18 cellular contexts compared by ENCODE assay signal in genomic region chr6:106199331-106199730, GRCh38.
DNase-seq lines count a peak whose midpoint lies in the region; ATAC-seq and TF ChIP-seq lines count a peak whose summit lies in the region.
"Had no signal": no experiment of that assay in that cellular context is flagged by ENCODE, and none has a peak within 500 bp of the region (broad histone marks: within the 10 kb centered on the region; RNA-seq: fewer than 3 reads in every experiment).

No MANE protein-coding gene starts in this region.

- H3K4me1 ChIP-seq in ACC112 (ENCODE audit: control insufficient read depth, insufficient read depth, low read length, unreplicated experiment) = peaks cover 26% of the 10 kb centered on the region

- H3K79me2 ChIP-seq in ACC112 (ENCODE audit: control insufficient read depth, insufficient read depth, low read length, unreplicated experiment) = no peaks in the 10 kb centered on the region

- no peaks in the 10 kb centered on the region for H3K9me3 Mint-ChIP-seq in HFFc6
- H3K9me3 Mint-ChIP-seq: CD4-positive, alpha-beta T cell had no signal

- peak overlapping the region; percentile 64 for H3K27ac ChIP-seq in ACC112 (ENCODE audit: low read depth, low read length)
- H3K27ac ChIP-seq: HL-60, PC-9 had no signal

- no peak overlapping the region for H3K4me3 ChIP-seq in ACC112 (ENCODE audit: low read depth, low read length)
- H3K4me3 ChIP-seq: HAP-1, PC-9 had no signal

- ATAC-seq in HG02970 (IDR thresholded peaks at IDR 0.05; ENCODE audit: low FRiP score, unreplicated experiment) = no peak

- peak overlapping the region; percentile 76 for H3K27ac Mint-ChIP-seq in HFFc6
- H3K27ac Mint-ChIP-seq: CD4-positive, alpha-beta T cell had no signal

- no peaks in the 10 kb centered on the region for H3K27me3 ChIP-seq in ACC112 (ENCODE audit: insufficient read depth, low read length)
- H3K27me3 ChIP-seq: BE2C had no signal

- H3K36me3 ChIP-seq in ACC112 (ENCODE audit: insufficient read depth, low read length) = peaks cover 4% of the 10 kb centered on the region
- H3K36me3 ChIP-seq: HAP-1 had no signal

- peaks cover 49% of the 10 kb centered on the region for H3K36me3 Mint-ChIP-seq in HFFc6 (ENCODE audit: low read depth)

- H3K4me1 Mint-ChIP-seq in HFFc6 (ENCODE audit: low read depth) = peaks cover 62% of the 10 kb centered on the region

- H2AFZ ChIP-seq in ACC112 (ENCODE audit: low read length, unreplicated experiment) = no peak overlapping the region
- H2AFZ ChIP-seq: PC-9 had no signal

- H3K27me3 Mint-ChIP-seq in HFFc6 (ENCODE audit: insufficient read depth) = no peaks in the 10 kb centered on the region; the same call in 1 of the 2 replicates
- H3K27me3 Mint-ChIP-seq: CD4-positive, alpha-beta T cell had no signal

- no peak for TF ChIP-seq CTCF in HFFc6 (IDR thresholded peaks at IDR 0.05)

- no peak overlapping the region for H3K4me3 Mint-ChIP-seq in HFFc6
- H3K4me3 Mint-ChIP-seq: CD4-positive, alpha-beta T cell had no signal

- no peak for DNase-seq in HFFc6
- DNase-seq in amniotic epithelial cell (ENCODE audit: low read depth) = peak; percentile 62
- DNase-seq in iris pigment epithelial cell (ENCODE audit: low read depth) = peak; percentile 24
- DNase-seq in SKM-1 (lab: John Stamatoyannopoulos, UW; ENCODE audit: unreplicated experiment) = no peak
- no peak for DNase-seq in iPS-NIHi7 (ENCODE audit: extremely low spot score)
- DNase-seq: BE2C; Calu3; CD4-positive, alpha-beta T cell; DMS53; NCI-H1436 treated with DMSO at 0.1 percent for 48 hours; NCI-H2029 treated with DMSO at 0.1 percent for 48 hours; NCI-H2171 treated with DMSO at 0.1 percent for 48 hours; NCI-H446 treated with DMSO at 0.1 percent for 48 hours; PC-9 had no signal

Comparison
In these comparisons a context has a peak if more than half of its experiments do, and no peak if none do; other contexts are left out.
1. DNase-seq: peak in amniotic epithelial cell (single experiment) and iris pigment epithelial cell (single experiment); none in HFFc6 (single experiment), SKM-1 (single experiment) and iPS-NIHi7 (single experiment).